In genomic region chr15:91429973-91430372, GRCh38 we compare ENCODE assay signal across 28 cellular contexts.
"Had no signal": no experiment of that assay in that cellular context is flagged by ENCODE, and none has a peak within 500 bp of the region (broad histone marks: within the 10 kb centered on the region; RNA-seq: fewer than 3 reads in every experiment).

No MANE protein-coding gene starts in this region.

- H3K27me3 Mint-ChIP-seq: stimulated activated memory B cell treated with anti-CD40 and anti-IgM and Interleukin-4, amounts not matched to agents 10 μg/mL and 1 μg/mL and 100 μg/mL, for 72 hours; stimulated activated naive CD8-positive, alpha-beta T cell treated with anti-CD3 and anti-CD28 coated beads, Interleukin-15, amount 100 ng/mL, for 72 hours had no signal

- H3K4me3 Mint-ChIP-seq: immature natural killer cell; mesothelial cell of epicardium; naive B cell; natural killer cell; nephron progenitor cell; neural progenitor cell; stimulated activated memory B cell treated with anti-CD40 and anti-IgM and Interleukin-4, amounts not matched to agents 10 μg/mL and 1 μg/mL and 100 μg/mL, for 72 hours; stimulated activated naive CD8-positive, alpha-beta T cell treated with anti-CD3 and anti-CD28 coated beads, Interleukin-15, amount 100 ng/mL, for 72 hours; type B pancreatic cell had no signal

- H3K36me3 ChIP-seq: left ventricle myocardium inferior, neural progenitor cell, ovary, prostate gland, sigmoid colon, tibial nerve, uterus had no signal

- DNase-seq: hypothalamus; immature natural killer cell; kidney; left ventricle myocardium inferior; mesendoderm; naive B cell; natural killer cell; nephron progenitor cell; ovary; retina; right cardiac atrium; sigmoid colon; small intestine; stimulated activated CD4-positive, alpha-beta T cell treated with anti-CD3 and anti-CD28 coated beads, Interleukin-1b, Interleukin-23, amount 100 ng/mL, for 48 hours; stimulated activated CD4-positive, alpha-beta T cell treated with anti-CD3 and anti-CD28 coated beads, Interleukin-2, amount 100 ng/mL, for 48 hours; stimulated activated CD4-positive, alpha-beta T cell treated with anti-CD3 and anti-CD28 coated beads, Interleukin-4, amount 100 ng/mL, for 4 hours; stimulated activated CD8-positive, alpha-beta memory T cell treated with anti-CD3 and anti-CD28 coated beads, Interleukin-4, amount 100 ng/mL, for 48 hours; stimulated activated naive CD4-positive, alpha-beta T cell treated with Interleukin-2 at 50 U/mL for 16 hours; stimulated activated naive CD8-positive, alpha-beta T cell treated with anti-CD3 and anti-CD28 coated beads, Interleukin-15, amount 100 ng/mL, for 72 hours; substantia nigra; uterus had no signal

- ATAC-seq: natural killer cell; right cardiac atrium; stimulated activated memory B cell treated with anti-CD40 and anti-IgM and Interleukin-4, amounts not matched to agents 10 μg/mL and 1 μg/mL and 100 μg/mL, for 72 hours; stimulated activated naive CD8-positive, alpha-beta T cell treated with anti-CD3 and anti-CD28 coated beads, Interleukin-15, amount 100 ng/mL, for 72 hours had no signal

- H3K4me1 ChIP-seq: left ventricle myocardium inferior, neural progenitor cell, prostate gland, sigmoid colon, tibial nerve, uterus had no signal

- H3K4me3 ChIP-seq: left ventricle myocardium inferior, lung, neural progenitor cell, ovary, prostate gland, sigmoid colon, tibial nerve, uterus had no signal

- H3K9me3 Mint-ChIP-seq: neural progenitor cell; stimulated activated naive CD8-positive, alpha-beta T cell treated with anti-CD3 and anti-CD28 coated beads, Interleukin-15, amount 100 ng/mL, for 72 hours; type B pancreatic cell had no signal

- H3K9ac ChIP-seq: neural progenitor cell had no signal

- H3K4me1 Mint-ChIP-seq: mesothelial cell of epicardium; naive B cell; neural progenitor cell; stimulated activated memory B cell treated with anti-CD40 and anti-IgM and Interleukin-4, amounts not matched to agents 10 μg/mL and 1 μg/mL and 100 μg/mL, for 72 hours; stimulated activated naive CD8-positive, alpha-beta T cell treated with anti-CD3 and anti-CD28 coated beads, Interleukin-15, amount 100 ng/mL, for 72 hours had no signal

- H3K27ac Mint-ChIP-seq: immature natural killer cell; mesothelial cell of epicardium; natural killer cell; nephron progenitor cell; neural progenitor cell; stimulated activated memory B cell treated with anti-CD40 and anti-IgM and Interleukin-4, amounts not matched to agents 10 μg/mL and 1 μg/mL and 100 μg/mL, for 72 hours; type B pancreatic cell had no signal

- H3K4me2 ChIP-seq: neural progenitor cell had no signal

- H2AFZ ChIP-seq: neural progenitor cell had no signal

- H3K9me3 ChIP-seq: left ventricle myocardium inferior, ovary, prostate gland, sigmoid colon, tibial nerve, uterus had no signal

- H3K36me3 Mint-ChIP-seq: mesothelial cell of epicardium; naive B cell; natural killer cell; neural progenitor cell; stimulated activated memory B cell treated with anti-CD40 and anti-IgM and Interleukin-4, amounts not matched to agents 10 μg/mL and 1 μg/mL and 100 μg/mL, for 72 hours; type B pancreatic cell had no signal

- H3K27ac ChIP-seq: left ventricle myocardium inferior, neural progenitor cell, ovary, prostate gland, sigmoid colon, tibial nerve, uterus had no signal

- H3K27me3 ChIP-seq: neural progenitor cell, ovary, sigmoid colon, tibial nerve, uterus had no signal
